In genomic region chr3:37367436-37367835, GRCh38 we compare ENCODE assay signal across 9 cellular contexts.
"Had no signal": no experiment of that assay in that cellular context is flagged by ENCODE, and none has a peak within 500 bp of the region (broad histone marks: within the 10 kb centered on the region; RNA-seq: fewer than 3 reads in every experiment).

No MANE protein-coding gene starts in this region.

- H3K27me3 Mint-ChIP-seq: IgD-negative memory B cell had no signal

- H3K9ac ChIP-seq: GM23248 had no signal

- H3K27ac Mint-ChIP-seq: HFFc6, IgD-negative memory B cell had no signal

- H3K9me3 Mint-ChIP-seq: HFFc6 had no signal

- H2AFZ ChIP-seq: GM23248 had no signal

- H3K27ac ChIP-seq: GM23248 had no signal

- FAIRE-seq: HTR-8/SVneo had no signal

- H3K4me3 Mint-ChIP-seq: HFFc6, IgD-negative memory B cell had no signal

- ATAC-seq: HCT116 had no signal

- H3K9me3 ChIP-seq: HAP-1 had no signal

- H3K4me3 ChIP-seq: GM23248, HAP-1 had no signal

- H3K4me1 ChIP-seq: HAP-1 had no signal

- H3K4me1 Mint-ChIP-seq: IgD-negative memory B cell had no signal

- DNase-seq: GM23248, GOT3, H7, HFFc6, KBM-7 had no signal
